21 cellular contexts compared by ENCODE assay signal in genomic region chr1:161072751-161073449, GRCh38. TPM values are rescaled to one million over a fixed set of nuclear protein-coding genes. Genes with fewer than 3 reads are reported as not detected.
DNase-seq lines count a peak whose midpoint lies in the region; ATAC-seq, FAIRE-seq and TF ChIP-seq lines count a peak whose summit lies in the region.
"Had no signal": no experiment of that assay in that cellular context is flagged by ENCODE, and none has a peak within 500 bp of the region (broad histone marks: within the 10 kb centered on the region; RNA-seq: fewer than 3 reads in every experiment).

No MANE protein-coding gene starts in this region.

- TF ChIP-seq POLR2A in breast epithelium (IDR thresholded peaks at IDR 0.05) = no peak

- no peaks in the 10 kb centered on the region for H3K9me3 ChIP-seq in breast epithelium
- H3K9me3 ChIP-seq: body of pancreas, pancreas, uterus had no signal

- peak overlapping the region; percentile 90 for H3K4me3 Mint-ChIP-seq in MCF 10A (ENCODE audit: unreplicated experiment)
- no peak overlapping the region for H3K4me3 Mint-ChIP-seq in activated naive CD8-positive, alpha-beta T cell treated with anti-CD3 and anti-CD28 coated beads, Interleukin-2, amount 10 ng/mL, durations not matched to agents 7 days and 5 days
- no peak overlapping the region for H3K4me3 Mint-ChIP-seq in naive thymus-derived CD8-positive, alpha-beta T cell
- H3K4me3 Mint-ChIP-seq: activated T-cell treated with anti-CD3 and anti-CD28 coated beads, Interleukin-2, amount 50 U/mL, for 24 hours; effector memory CD8-positive, alpha-beta T cell; T-helper 1 cell treated with Interleukin-12 subunit alpha and Interleukin-12 subunit beta and Interleukin-4 antibody, amounts not matched to agents 30 μg/mL and 1 μg/mL, for 36 hours had no signal

- POLR2A ChIA-PET in MCF 10A (lab: Yijun Ruan, JAX) = interaction anchor here (0.7 to 7.3 kb wide), 19 partner anchors 8 to 121 kb away, joined by 3 to 122 read pairs (median 9); partner anchors contain the start of genes DEDD, F11R, NIT1 and PFDN2
- POLR2A ChIA-PET in activated naive CD8-positive, alpha-beta T cell treated with anti-CD3 and anti-CD28 coated beads, Interleukin-2, amount 10 ng/mL, durations not matched to agents 7 days and 5 days (lab: Charles Lee) = interaction anchor here (7.7 kb wide), 1 partner anchor 25 kb away, joined by 118 read pairs; the partner anchor contains the start of gene KLHDC9
- POLR2A ChIA-PET in naive thymus-derived CD8-positive, alpha-beta T cell (lab: Charles Lee) = interaction anchor here (0.6 to 10.2 kb wide), 4 partner anchors 24 to 82 kb away, joined by 3 to 429 read pairs (median 65); partner anchors contain the start of genes KLHDC9, TSTD1 and USF1

- DNase-seq in MCF 10A (ENCODE audit: unreplicated experiment) = no peak
- DNase-seq in breast epithelium (ENCODE audit: low spot score in 2 of 2) = no peak
- no peak for DNase-seq in activated naive CD8-positive, alpha-beta T cell treated with anti-CD3 and anti-CD28 coated beads, Interleukin-2, amount 10 ng/mL, durations not matched to agents 7 days and 5 days
- peak in 1 of 10 donors; percentile 60 for DNase-seq in naive thymus-derived CD8-positive, alpha-beta T cell
- no peak for DNase-seq in NCI-H524 treated with DMSO at 0.1 percent for 48 hours (lab: John Stamatoyannopoulos, UW)
- no peak for DNase-seq in HTR-8/SVneo (ENCODE audit: insufficient read length, low spot score)
- DNase-seq: activated CD4-positive, alpha-beta T cell treated with anti-CD3 and anti-CD28 coated beads, Interleukin-2, amount 50 U/mL, for 48 hours; activated naive CD4-positive, alpha-beta T cell treated with anti-CD3 and anti-CD28 coated beads, Interleukin-2, amount 50 U/mL, for 16 hours; activated T-cell treated with anti-CD3 and anti-CD28 coated beads, Interleukin-2, amount 50 U/mL, for 24 hours; body of pancreas; effector memory CD8-positive, alpha-beta T cell; NCI-H187; NCI-H69; pancreas; stimulated activated CD4-positive, alpha-beta T cell treated with anti-CD3 and anti-CD28 coated beads, Interleukin-15, amount 100 ng/mL, for 24 hours; uterus had no signal

- TF ChIP-seq CTCF in MCF 10A (IDR thresholded peaks at IDR 0.05; ENCODE audit: unreplicated experiment) (no peak), breast epithelium (IDR thresholded peaks at IDR 0.05) (no peak)

- peaks cover 17% of the 10 kb centered on the region for H3K36me3 Mint-ChIP-seq in MCF 10A (ENCODE audit: insufficient read depth, unreplicated experiment)
- H3K36me3 Mint-ChIP-seq in activated naive CD8-positive, alpha-beta T cell treated with anti-CD3 and anti-CD28 coated beads, Interleukin-2, amount 10 ng/mL, durations not matched to agents 7 days and 5 days = peaks cover 13% of the 10 kb centered on the region
- H3K36me3 Mint-ChIP-seq in naive thymus-derived CD8-positive, alpha-beta T cell = peaks cover 0 to 4% (median 4%) of the 10 kb centered on the region in 3 donors

- no peak overlapping the region for H3K4me3 ChIP-seq in breast epithelium
- H3K4me3 ChIP-seq: body of pancreas, pancreas, uterus had no signal

- H3K36me3 ChIP-seq in breast epithelium = no peaks in the 10 kb centered on the region
- H3K36me3 ChIP-seq: pancreas, uterus had no signal

- intact Hi-C loops in MCF 10A (cut with micrococcal nuclease) (loop anchor here (1.0 to 2.0 kb wide), 3 partner anchors 10 to 60 kb away; partner anchors contain the start of gene DEDD), breast epithelium (cut with DNase I; ENCODE audit: low total_unique reads) (no loop called here)

- no peak overlapping the region for H3K27ac ChIP-seq in breast epithelium
- H3K27ac ChIP-seq: body of pancreas, pancreas, uterus had no signal

- BruUV-seq in MCF 10A (replicated peaks; lab: Mats Ljungman, UMichigan) = no TSS peak

- no peaks in the 10 kb centered on the region for H3K9me3 Mint-ChIP-seq in MCF 10A (ENCODE audit: unreplicated experiment)
- H3K9me3 Mint-ChIP-seq in activated naive CD8-positive, alpha-beta T cell treated with anti-CD3 and anti-CD28 coated beads, Interleukin-2, amount 10 ng/mL, durations not matched to agents 7 days and 5 days = no peaks in the 10 kb centered on the region
- no peaks in the 10 kb centered on the region for H3K9me3 Mint-ChIP-seq in naive thymus-derived CD8-positive, alpha-beta T cell
- H3K9me3 Mint-ChIP-seq: effector memory CD8-positive, alpha-beta T cell; T-helper 1 cell treated with Interleukin-12 subunit alpha and Interleukin-12 subunit beta and Interleukin-4 antibody, amounts not matched to agents 30 μg/mL and 1 μg/mL, for 36 hours had no signal

- FAIRE-seq in HTR-8/SVneo (lab: Jason Lieb, UNC) = no peak
- FAIRE-seq: pancreas had no signal

- CTCF ChIA-PET in MCF 10A (lab: Yijun Ruan, JAX) = interaction anchor here (0.6 to 14.2 kb wide), 32 partner anchors 7 to 769 kb away, joined by 3 to 331 read pairs (median 4); partner anchors contain the start of genes F11R, KLHDC9 and USF1

- H3K4me1 ChIP-seq in breast epithelium = no peaks in the 10 kb centered on the region
- H3K4me1 ChIP-seq: body of pancreas, pancreas, uterus had no signal

- peaks cover 51% of the 10 kb centered on the region for H3K4me1 Mint-ChIP-seq in MCF 10A (ENCODE audit: insufficient read depth, unreplicated experiment)
- peaks cover 33% of the 10 kb centered on the region for H3K4me1 Mint-ChIP-seq in activated naive CD8-positive, alpha-beta T cell treated with anti-CD3 and anti-CD28 coated beads, Interleukin-2, amount 10 ng/mL, durations not matched to agents 7 days and 5 days
- peaks cover 22 to 47% (median 37%) of the 10 kb centered on the region in 4 donors for H3K4me1 Mint-ChIP-seq in naive thymus-derived CD8-positive, alpha-beta T cell

- H3K27me3 Mint-ChIP-seq in MCF 10A (ENCODE audit: insufficient read depth, unreplicated experiment) = no peaks in the 10 kb centered on the region
- H3K27me3 Mint-ChIP-seq in activated naive CD8-positive, alpha-beta T cell treated with anti-CD3 and anti-CD28 coated beads, Interleukin-2, amount 10 ng/mL, durations not matched to agents 7 days and 5 days = no peaks in the 10 kb centered on the region
- H3K27me3 Mint-ChIP-seq in naive thymus-derived CD8-positive, alpha-beta T cell = no peaks in the 10 kb centered on the region
- H3K27me3 Mint-ChIP-seq: activated T-cell treated with anti-CD3 and anti-CD28 coated beads, Interleukin-2, amount 50 U/mL, for 24 hours; effector memory CD8-positive, alpha-beta T cell had no signal

- H3K27ac Mint-ChIP-seq in MCF 10A (ENCODE audit: low read depth, unreplicated experiment) = peak overlapping the region; percentile 95
- peak overlapping the region; percentile 34 for H3K27ac Mint-ChIP-seq in activated naive CD8-positive, alpha-beta T cell treated with anti-CD3 and anti-CD28 coated beads, Interleukin-2, amount 10 ng/mL, durations not matched to agents 7 days and 5 days
- peak overlapping the region in 7 of 10 donors; percentile 22 to 96 (median 64) for H3K27ac Mint-ChIP-seq in naive thymus-derived CD8-positive, alpha-beta T cell

- no peaks in the 10 kb centered on the region for H3K27me3 ChIP-seq in breast epithelium
- H3K27me3 ChIP-seq: body of pancreas, pancreas, uterus had no signal

- ATAC-seq in activated naive CD8-positive, alpha-beta T cell treated with anti-CD3 and anti-CD28 coated beads, Interleukin-2, amount 10 ng/mL, durations not matched to agents 7 days and 5 days (ENCODE audit: low read depth) = no peak
- ATAC-seq in naive thymus-derived CD8-positive, alpha-beta T cell = no peak
- no peak for ATAC-seq in GM21390 (IDR thresholded peaks at IDR 0.05; ENCODE audit: unreplicated experiment)
- ATAC-seq: body of pancreas; effector memory CD8-positive, alpha-beta T cell; sciatic nerve had no signal

RNA-seq across cellular contexts. Expression of gene ARHGAP30, which starts 3.2 kb away (rescaled TPM):
- total RNA-seq in MCF 10A (2022) (0.34 and 0.58 TPM in 2 replicates), breast epithelium (10 to 100 TPM in 1 of 3 donors, 1 to 10 TPM in 2; 5.2 to 16.5 (median 7.9) TPM)
- total RNA-seq in activated naive CD8-positive, alpha-beta T cell treated with anti-CD3 and anti-CD28 coated beads, Interleukin-2, amount 10 ng/mL, durations not matched to agents 7 days and 5 days = 100 to 1,000 TPM; 260 to 273 TPM
- total RNA-seq in naive thymus-derived CD8-positive, alpha-beta T cell = 100 to 1,000 TPM; 220 to 233 TPM
- polyA plus RNA-seq in naive thymus-derived CD8-positive, alpha-beta T cell = 100 to 1,000 TPM; 110 to 207 (median 136) TPM
- total RNA-seq: fibroblast of lung, lung microvascular endothelial cell had no signal
- polyA plus RNA-seq: fibroblast of lung had no signal

RNA-seq across cellular contexts. Expression of gene NECTIN4, which starts 16.5 kb away (rescaled TPM):
- total RNA-seq in MCF 10A (2022) (7.0 and 11.2 TPM in 2 replicates), breast epithelium (10 to 100 TPM in 2 of 3 donors, not detected in 1; 28.5 to 56.3 TPM)
- not detected for total RNA-seq in activated naive CD8-positive, alpha-beta T cell treated with anti-CD3 and anti-CD28 coated beads, Interleukin-2, amount 10 ng/mL, durations not matched to agents 7 days and 5 days
- total RNA-seq in naive thymus-derived CD8-positive, alpha-beta T cell = not detected
- not detected for polyA plus RNA-seq in naive thymus-derived CD8-positive, alpha-beta T cell
- total RNA-seq: lung microvascular endothelial cell had no signal

RNA-seq across cellular contexts. Expression of gene KLHDC9, which starts 25.3 kb away (rescaled TPM):
- total RNA-seq in MCF 10A (2022) = not detected in 2 replicates
- total RNA-seq in breast epithelium = 1 to 10 TPM; 5.8 to 9.8 (median 8.5) TPM
- total RNA-seq in activated naive CD8-positive, alpha-beta T cell treated with anti-CD3 and anti-CD28 coated beads, Interleukin-2, amount 10 ng/mL, durations not matched to agents 7 days and 5 days = 1 to 10 TPM; 1.2 TPM
- under 1 TPM; 0.60 to 0.96 TPM for total RNA-seq in naive thymus-derived CD8-positive, alpha-beta T cell
- 1 to 10 TPM in 1 of 3 donors, under 1 TPM in 2; 0.30 to 1.5 (median 0.62) TPM for polyA plus RNA-seq in naive thymus-derived CD8-positive, alpha-beta T cell

RNA-seq across cellular contexts. Expression of gene USF1, which starts 27.1 kb away (rescaled TPM):
- total RNA-seq in MCF 10A (2022) (48.8 and 52.8 TPM in 2 replicates), breast epithelium (10 to 100 TPM; 64.5 to 70.8 (median 64.6) TPM)
- 10 to 100 TPM; 93.0 to 96.3 TPM for total RNA-seq in activated naive CD8-positive, alpha-beta T cell treated with anti-CD3 and anti-CD28 coated beads, Interleukin-2, amount 10 ng/mL, durations not matched to agents 7 days and 5 days
- total RNA-seq in naive thymus-derived CD8-positive, alpha-beta T cell = 100 to 1,000 TPM; 107 to 118 TPM
- 10 to 100 TPM in 1 of 3 donors, 1 to 10 TPM in 2; 4.3 to 11.1 (median 7.4) TPM for polyA plus RNA-seq in naive thymus-derived CD8-positive, alpha-beta T cell

RNA-seq across cellular contexts. Expression of gene TSTD1, which starts 34.1 kb away (rescaled TPM):
- total RNA-seq in MCF 10A (2022) = 35.2 and 48.0 TPM in 2 replicates
- 100 to 1,000 TPM in 2 of 3 donors, 10 to 100 TPM in 1; 57.3 to 217 (median 109) TPM for total RNA-seq in breast epithelium
- 10 to 100 TPM; 81.7 to 84.9 TPM for total RNA-seq in activated naive CD8-positive, alpha-beta T cell treated with anti-CD3 and anti-CD28 coated beads, Interleukin-2, amount 10 ng/mL, durations not matched to agents 7 days and 5 days
- total RNA-seq in naive thymus-derived CD8-positive, alpha-beta T cell = 100 to 1,000 TPM; 100 to 108 TPM
- 100 to 1,000 TPM; 342 to 508 (median 412) TPM for polyA plus RNA-seq in naive thymus-derived CD8-positive, alpha-beta T cell

Comparison
In these comparisons a context has a peak if more than half of its experiments do, and no peak if none do; other contexts are left out.
1. H3K27ac Mint-ChIP-seq: peak in every context shown above with its lines; median percentile 95 in MCF 10A; 64 in naive thymus-derived CD8-positive, alpha-beta T cell; 34 in activated naive CD8-positive, alpha-beta T cell treated with anti-CD3 and anti-CD28 coated beads, Interleukin-2, amount 10 ng/mL, durations not matched to agents 7 days and 5 days.
2. RNA of gene ARHGAP30, which starts 3.2 kb away (total RNA-seq): 260 to 273 TPM in activated naive CD8-positive, alpha-beta T cell treated with anti-CD3 and anti-CD28 coated beads, Interleukin-2, amount 10 ng/mL, durations not matched to agents 7 days and 5 days and 220 to 233 TPM in naive thymus-derived CD8-positive, alpha-beta T cell; 5.2 to 16.5 TPM in breast epithelium and 0.34 to 0.58 TPM in MCF 10A; every median in the first group is over 10 times any median in the second.